Comparison of ENCODE assay signal across 27 cellular contexts in genomic region chr18:24300703-24301102, GRCh38.
"Had no signal": no experiment of that assay in that cellular context is flagged by ENCODE, and none has a peak within 500 bp of the region (broad histone marks: within the 10 kb centered on the region; RNA-seq: fewer than 3 reads in every experiment).

No MANE protein-coding gene starts in this region.

- H3K27ac ChIP-seq: brain microvascular endothelial cell, cardiac muscle cell, KMS-11, SJCRH30 had no signal

- DNase-seq: activated CD4-positive, alpha-beta T cell treated with anti-CD3 and anti-CD28 coated beads, Interleukin-2, amount 10 ng/mL, durations not matched to agents 7 days and 5 days; activated CD4-positive, alpha-beta T cell treated with anti-CD3 and anti-CD28 coated beads, Interleukin-2, amount 50 U/mL, for 48 hours; activated CD8-positive, alpha-beta memory T cell treated with anti-CD3 and anti-CD28 coated beads, Interleukin-2, amount 50 U/mL, for 4 hours; activated CD8-positive, alpha-beta T cell treated with anti-CD3 and anti-CD28 coated beads, Interleukin-2, amount 10 ng/mL, durations not matched to agents 7 days and 5 days; activated effector memory CD4-positive, alpha-beta T cell treated with Interleukin-2 at 50 U/mL for 16 hours; activated naive CD4-positive, alpha-beta T cell treated with anti-CD3 and anti-CD28 coated beads, Interleukin-2, amount 10 ng/mL, durations not matched to agents 7 days and 5 days; activated naive CD8-positive, alpha-beta T cell treated with anti-CD3 and anti-CD28 coated beads, Interleukin-2, amount 50 U/mL, for 24 hours; activated T-cell treated with anti-CD3 and anti-CD28 coated beads for 4 hours; activated T-cell treated with anti-CD3 and anti-CD28 coated beads, Interleukin-2, amount 50 U/mL, for 4 hours; amniotic stem cell; aorta; brain microvascular endothelial cell; MM.1S; MV-4-11; NCI-H1092; NCI-H1436 treated with DMSO at 0.1 percent for 48 hours; NCI-H1694 treated with DMSO at 0.1 percent for 48 hours; NCI-H2029; NCI-H510A; NCI-H526; NCI-H82; SHP77; SJCRH30; SK-N-SH had no signal

- H3K4me3 ChIP-seq: cardiac muscle cell, SJCRH30 had no signal

- H3K36me3 ChIP-seq: brain microvascular endothelial cell, cardiac muscle cell, SJCRH30 had no signal

- H3K9me3 ChIP-seq: SJCRH30, SK-N-SH had no signal

- H3K27me3 ChIP-seq: brain microvascular endothelial cell, cardiac muscle cell, SJCRH30 had no signal

- H3K4me1 ChIP-seq: SJCRH30 had no signal

- ATAC-seq: activated CD8-positive, alpha-beta T cell treated with anti-CD3 and anti-CD28 coated beads, Interleukin-2, amount 10 ng/mL, durations not matched to agents 7 days and 5 days; activated naive CD8-positive, alpha-beta T cell treated with anti-CD3 and anti-CD28 coated beads, Interleukin-2, amount 50 U/mL, for 24 hours; activated T-cell treated with anti-CD3 and anti-CD28 coated beads, Interleukin-2, amount 50 U/mL, for 4 hours; Panc1 had no signal
